In the genomic region with DNA sequence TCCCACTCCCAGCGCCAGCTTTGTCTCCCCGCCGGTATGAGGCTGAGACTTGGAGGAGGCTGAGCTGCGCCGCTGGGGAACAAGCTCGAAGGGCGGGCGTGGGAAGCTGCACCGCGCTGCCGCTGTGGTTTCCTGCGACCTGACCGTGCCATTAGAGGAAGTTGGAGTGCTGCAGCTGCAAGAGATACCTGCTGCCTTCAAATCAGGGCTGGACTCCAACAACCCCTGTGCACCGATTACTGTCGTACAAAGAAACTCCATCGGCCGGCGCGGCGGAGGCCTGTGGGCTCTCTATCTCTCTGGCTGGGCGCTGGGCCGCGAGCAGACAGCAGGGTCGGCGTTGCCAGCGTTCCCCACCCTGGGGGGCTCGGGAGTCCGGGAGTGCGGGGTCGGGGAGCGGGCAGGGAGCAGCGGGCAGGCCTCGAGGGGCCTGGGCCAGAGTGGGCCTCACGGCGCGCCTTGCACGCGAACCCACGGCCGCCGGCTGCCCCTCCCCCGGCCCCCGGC, we compare ENCODE assay signal across 8 cellular contexts. TPM values are rescaled to one million over a fixed set of nuclear protein-coding genes. Genes with fewer than 3 reads are reported as not detected.
A peak's percentile ranks its signal among the peaks of the same experiment; 100 is the strongest.
DNase-seq lines count a peak whose midpoint lies in the region; ATAC-seq lines count a peak whose summit lies in the region.

No MANE protein-coding gene starts in this region.

- peak; percentile 67 for ATAC-seq in GM18867 (IDR thresholded peaks at IDR 0.05; ENCODE audit: unreplicated experiment)
- ATAC-seq in HG03097 (IDR thresholded peaks at IDR 0.05; ENCODE audit: low FRiP score, unreplicated experiment): peak; percentile 43

- DNase-seq in ACHN (peak; percentile 62), NCI-H510A treated with DMSO at 0.1 percent for 48 hours (lab: John Stamatoyannopoulos, UW) (peak; percentile 58), dermis microvascular lymphatic vessel endothelial cell (ENCODE audit: low read depth in 2 of 2) (peak; percentile 50 to 84), lung microvascular endothelial cell (ENCODE audit: low read depth in 2 of 2) (peak; percentile 82 to 88)
- DNase-seq in activated CD4-positive, alpha-beta T cell treated with anti-CD3 and anti-CD28 coated beads, Interleukin-2, amount 50 U/mL, for 1 hour: peak; percentile 61
- DNase-seq in stimulated activated CD8-positive, alpha-beta memory T cell treated with anti-CD3 and anti-CD28 coated beads, Interleukin-12 subunit alpha, Interleukin-12 subunit beta, amount 100 ng/mL, for 1 hour (ENCODE audit: low read depth): peak; percentile 53

- in situ Hi-C loops in ACHN (cut with HindIII; ENCODE audit: low pct_ligation_motif_present, low pct_unique_long_range_greater_than_20kb, low sequenced_read_pairs): no loop called here

RNA-seq across cellular contexts. Expression of a gene that starts 1.2 kb away (rescaled TPM):
- 46.7 and 53.1 TPM in 2 replicates for total RNA-seq in dermis microvascular lymphatic vessel endothelial cell
- 43.8 and 55.2 TPM in 2 replicates for total RNA-seq in lung microvascular endothelial cell

Comparison
In these comparisons a context has a peak if more than half of its experiments do, and no peak if none do; other contexts are left out.
1. Peak in every context shown above with its lines: DNase-seq and ATAC-seq.